ENCODE assay signal across 9 cellular contexts in genomic region chr4:2402053-2402452, GRCh38. TPM values are rescaled to one million over a fixed set of nuclear protein-coding genes. Genes with fewer than 3 reads are reported as not detected.
A peak's percentile ranks its signal among the peaks of the same experiment; 100 is the strongest.
DNase-seq lines count a peak whose midpoint lies in the region; ATAC-seq, FAIRE-seq and TF ChIP-seq lines count a peak whose summit lies in the region.
"Had no signal": no experiment of that assay in that cellular context is flagged by ENCODE, and none has a peak within 500 bp of the region (broad histone marks: within the 10 kb centered on the region; RNA-seq: fewer than 3 reads in every experiment).

No MANE protein-coding gene starts in this region.

- no peak for TF ChIP-seq CTCF in breast epithelium (IDR thresholded peaks at IDR 0.05)
- TF ChIP-seq CTCF in keratinocyte (optimal IDR thresholded peaks at IDR 0.05 in 1 of 3, IDR thresholded peaks at IDR 0.05 in 1 of 3, conservative IDR thresholded peaks at IDR 0.05 in 1 of 3; ENCODE audit: extremely low read depth in 1 of 3, insufficient read depth in 2 of 3, low read length in 3 of 3) = no peak
- no peak for TF ChIP-seq CTCF in spleen (IDR thresholded peaks at IDR 0.05 in 8 of 11, conservative IDR thresholded peaks at IDR 0.05 in 3 of 11)

- H3K9ac ChIP-seq in keratinocyte (ENCODE audit: control insufficient read depth, extremely low read depth, insufficient read depth, low read length) = no peak overlapping the region

- H3K9me3 ChIP-seq in breast epithelium (no peaks in the 10 kb centered on the region), keratinocyte (ENCODE audit: control insufficient read depth, low read depth, low read length) (no peaks in the 10 kb centered on the region), spleen (no peaks in the 10 kb centered on the region)

- H3K36me3 ChIP-seq in breast epithelium = no peaks in the 10 kb centered on the region
- H3K36me3 ChIP-seq in keratinocyte (ENCODE audit: control insufficient read depth in 2 of 2, extremely low read depth in 1 of 2, insufficient read depth in 2 of 2, low read length in 2 of 2) = no peaks in the 10 kb centered on the region
- H3K36me3 ChIP-seq in spleen = no peaks in the 10 kb centered on the region

- no peak for ATAC-seq in GM18511 (IDR thresholded peaks at IDR 0.05; ENCODE audit: unreplicated experiment)

- H2AFZ ChIP-seq in keratinocyte (ENCODE audit: control insufficient read depth, low read length) = no peak overlapping the region

- H3K4me1 ChIP-seq in breast epithelium (peaks cover 0 to 9% of the 10 kb centered on the region in 2 donors), keratinocyte (ENCODE audit: control insufficient read depth, extremely low read depth, insufficient read depth, low read length) (peaks cover 6% of the 10 kb centered on the region), spleen (peaks cover 12 to 28% (median 21%) of the 10 kb centered on the region in 6 donors)

- peaks cover 2% of the 10 kb centered on the region for H4K20me1 ChIP-seq in keratinocyte (ENCODE audit: control insufficient read depth, extremely low read depth, insufficient read depth, low read length)

- TF ChIP-seq POLR2A in breast epithelium (IDR thresholded peaks at IDR 0.05) = no peak
- TF ChIP-seq POLR2A in spleen (IDR thresholded peaks at IDR 0.05) = no peak

- peak overlapping the region; percentile 6 for H3K4me2 ChIP-seq in keratinocyte (ENCODE audit: control insufficient read depth, extremely low read depth, insufficient read depth, low read depth, low read length)

- no peaks in the 10 kb centered on the region for H3K79me2 ChIP-seq in keratinocyte (ENCODE audit: control insufficient read depth, insufficient read depth, low read length)

- peak; percentile 93 for DNase-seq in ELF-1 (ENCODE audit: low read depth, low spot score)
- DNase-seq in NCI-H526 (lab: John Stamatoyannopoulos, UW) = peak; percentile 74 to 91
- DNase-seq in breast epithelium (ENCODE audit: low spot score in 2 of 2) = peak; percentile 32 to 69
- no peak for DNase-seq in keratinocyte (ENCODE audit: low read depth, low spot score)
- no peak for DNase-seq in spleen
- DNase-seq in 8988T = no peak
- DNase-seq in activated gamma-delta T cell treated with Interleukin-2 at 50 U/mL for 16 hours = no peak

- dilution Hi-C loops in keratinocyte (cut with MboI; ENCODE audit: extremely low pct_ligation_motif_present, low sequenced_read_pairs) = no loop called here

- FAIRE-seq in keratinocyte (lab: Jason Lieb, UNC) = no peak

- H3K4me3 ChIP-seq in breast epithelium = peak overlapping the region; percentile 18 to 61 (median 40)
- no peak overlapping the region for H3K4me3 ChIP-seq in keratinocyte (ENCODE audit: control insufficient read depth in 2 of 3, extremely low read depth in 1 of 3, insufficient read depth in 2 of 3, low read depth in 1 of 3, low read length in 3 of 3)
- peak overlapping the region in 7 of 8 donors; percentile 2 to 61 (median 25) for H3K4me3 ChIP-seq in spleen

- intact Hi-C loops in breast epithelium (cut with DNase I; ENCODE audit: low total_unique reads) = no loop called here
- intact Hi-C loops in spleen (cut with DNase I; ENCODE audit: low total_unique reads) = no loop called here

- H3K9me1 ChIP-seq in keratinocyte (ENCODE audit: control insufficient read depth, extremely low read depth, insufficient read depth, low read length) = no peaks in the 10 kb centered on the region

- H3K27me3 ChIP-seq in breast epithelium = no peaks in the 10 kb centered on the region
- peaks cover 29% of the 10 kb centered on the region for H3K27me3 ChIP-seq in keratinocyte (ENCODE audit: control insufficient read depth, extremely low read depth, insufficient read depth, low read length)
- peaks cover 0 to 23% (median 3%) of the 10 kb centered on the region in 7 donors for H3K27me3 ChIP-seq in spleen (replicated peaks in 1 of 7)

- 3 to 7% (median 4%) methylated on average over 9 to 15 of the region's 15 CpGs; no CpG with 5 or more reads in 1 of the 5 donors for WGBS in spleen, 5 donors

- no peak overlapping the region for H3K27ac ChIP-seq in breast epithelium
- no peak overlapping the region for H3K27ac ChIP-seq in keratinocyte (ENCODE audit: control insufficient read depth, insufficient read depth, low read length)
- H3K27ac ChIP-seq in spleen = no peak overlapping the region

RNA-seq across cellular contexts. Expression of gene ZFYVE28, which starts 16.4 kb away (rescaled TPM):
- total RNA-seq in breast epithelium = 10 to 100 TPM; 12.3 to 14.1 (median 13.9) TPM
- 0.16 to 0.72 TPM (median 0.33 TPM) in 3 replicates for polyA plus RNA-seq in keratinocyte
- 0.59 TPM for polyA plus RNA-seq in keratinocyte (2011; ENCODE audit: low read depth)
- 0.67 and 0.88 TPM in 2 replicates for polyA plus RNA-seq in keratinocyte (2011; cell fraction: cytosol; rRNA removed)
- 1.3 and 2.1 TPM in 2 replicates for polyA plus RNA-seq in keratinocyte (2011; cell fraction: nucleus; rRNA removed)
- polyA plus RNA-seq in keratinocyte (2012; ENCODE audit: low replicate concordance) = 0.38 and 0.79 TPM in 2 replicates
- polyA minus RNA-seq in keratinocyte = 0.42 to 0.75 TPM (median 0.63 TPM) in 3 replicates
- polyA minus RNA-seq in keratinocyte (2011; cell fraction: cytosol; rRNA and poly(A)+ RNA removed) = 0.58 TPM
- polyA minus RNA-seq in keratinocyte (2011; cell fraction: nucleus; rRNA and poly(A)+ RNA removed) = 0.95 and 1.3 TPM in 2 replicates
- total RNA-seq in spleen = 10 to 100 TPM; 11.2 to 31.3 (median 15.7) TPM
- polyA plus RNA-seq in spleen = 1 to 10 TPM; 2.7 to 8.5 (median 7.8) TPM

RNA-seq across cellular contexts. Expression of gene CFAP99, which starts 16.7 kb away (rescaled TPM):
- total RNA-seq in breast epithelium (1 to 10 TPM in 1 of 3 donors, under 1 TPM in 1, not detected in 1; 0.15 to 2.0 TPM), spleen (under 1 TPM in 1 of 7 donors, not detected in 6; 0.22 TPM)
- polyA plus RNA-seq in keratinocyte (not detected in 3 replicates), spleen (under 1 TPM in 1 of 3 donors, not detected in 2; 0.13 TPM)
- polyA plus RNA-seq in keratinocyte (2011; ENCODE audit: low read depth) = not detected
- polyA plus RNA-seq in keratinocyte (2011; cell fraction: cytosol; rRNA removed) = not detected in 2 replicates
- not detected in 2 replicates for polyA plus RNA-seq in keratinocyte (2011; cell fraction: nucleus; rRNA removed)
- not detected in 2 replicates for polyA plus RNA-seq in keratinocyte (2012; ENCODE audit: low replicate concordance)
- not detected in 3 replicates for polyA minus RNA-seq in keratinocyte
- polyA minus RNA-seq in keratinocyte (2011; cell fraction: cytosol; rRNA and poly(A)+ RNA removed) = not detected
- polyA minus RNA-seq in keratinocyte (2011; cell fraction: nucleus; rRNA and poly(A)+ RNA removed) = not detected in 2 replicates
- total RNA-seq: pulmonary artery endothelial cell had no signal

Comparison
In these comparisons a context has a peak if more than half of its experiments do, and no peak if none do; other contexts are left out.
1. DNase-seq: peak in ELF-1 (single experiment), NCI-H526 (2 of 2) and breast epithelium (2 of 2); none in keratinocyte (single experiment), spleen (single experiment), 8988T (single experiment) and activated gamma-delta T cell treated with Interleukin-2 at 50 U/mL for 16 hours (single experiment).
2. H3K4me3 ChIP-seq: peak in breast epithelium (3 of 3) and spleen (7 of 8); none in keratinocyte (0 of 3).